1 cellular context compared by ENCODE assay signal in the genomic region with DNA sequence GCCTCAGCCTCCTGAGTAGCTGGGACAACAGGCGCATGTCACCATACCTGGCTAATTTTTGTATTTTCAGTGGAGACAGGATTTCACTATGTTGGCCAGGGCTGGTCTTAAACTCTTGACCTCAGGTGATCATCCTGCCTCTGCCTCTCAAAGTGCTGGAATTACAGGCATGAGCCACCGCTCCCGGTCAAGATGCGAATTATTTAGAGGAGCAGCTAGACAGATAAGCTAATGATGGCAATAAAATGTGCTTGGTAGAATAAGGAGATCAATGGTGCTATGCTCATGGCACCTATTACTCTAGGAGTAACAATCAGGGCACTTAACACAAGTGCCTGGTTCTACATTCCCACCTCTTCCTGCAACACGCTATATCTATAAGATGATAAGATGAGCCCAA.
TF ChIP-seq lines count a peak whose summit lies in the region.

No MANE protein-coding gene starts in this region.

TF ChIP-seq in HCT116, 20 proteins besides CTCF, POLR2A, EP300 and RAD21 (continued from another document):
- TF ChIP-seq ZBTB33 (IDR thresholded peaks at IDR 0.05; ENCODE audit: extremely low read depth, insufficient replicate concordance, low read length) (no peak), EGR1 (IDR thresholded peaks at IDR 0.05; ENCODE audit: low read depth) (no peak), EZH2phosphoT487 (IDR thresholded peaks at IDR 0.05; ENCODE audit: borderline replicate concordance) (no peak)
TF ChIP-seq in HCT116: peak in this region for 0.
